ENCODE assay signal across 1 cellular context in genomic region chr6:14959324-14959885, GRCh38.
A peak's percentile ranks its signal among the peaks of the same experiment; 100 is the strongest.
TF ChIP-seq lines count a peak whose summit lies in the region.

No MANE protein-coding gene starts in this region.

TF ChIP-seq in K562, 482 proteins besides CTCF, POLR2A, EP300 and RAD21 (continued from another document):
- TF ChIP-seq PBX2 (CRISPR knock-in tag; IDR thresholded peaks at IDR 0.05; ENCODE audit: low read depth): no peak
- TF ChIP-seq PBX2 (tag; conservative IDR thresholded peaks at IDR 0.05; ENCODE audit: low read depth): peak; percentile 33
- peak; percentile 71 for TF ChIP-seq MEIS2 (IDR thresholded peaks at IDR 0.05; ENCODE audit: partially characterized antibody)
- TF ChIP-seq NR0B1 (IDR thresholded peaks at IDR 0.05; ENCODE audit: partially characterized antibody): no peak
- TF ChIP-seq ZFP36 (IDR thresholded peaks at IDR 0.05; ENCODE audit: low read depth, low read length, partially characterized antibody): no peak
- no peak for TF ChIP-seq FIP1L1 (IDR thresholded peaks at IDR 0.05; ENCODE audit: low read depth, low read length, poor library complexity, severe bottlenecking)
- TF ChIP-seq SIN3A (IDR thresholded peaks at IDR 0.05; ENCODE audit: borderline replicate concordance in 2 of 2, control insufficient read depth in 1 of 2, low read depth in 2 of 2, low read length in 2 of 2): no peak
- 0 out of 2 replicates have a peak, but pooled peaks have one; percentile 19 for TF ChIP-seq CBFA2T3 (IDR thresholded peaks at IDR 0.05)
- no peak for TF ChIP-seq ZNF133 (CRISPR knock-in tag; IDR thresholded peaks at IDR 0.05)
TF ChIP-seq in K562: peak in this region for 3.
